ENCODE assay signal across 25 cellular contexts in genomic region chr9:125366676-125367075, GRCh38.
"Had no signal": no experiment of that assay in that cellular context is flagged by ENCODE, and none has a peak within 500 bp of the region (broad histone marks: within the 10 kb centered on the region; RNA-seq: fewer than 3 reads in every experiment).

No MANE protein-coding gene starts in this region.

- H3K9ac ChIP-seq: SK-N-SH had no signal

- H3K27ac ChIP-seq: WERI-Rb-1 had no signal

- ATAC-seq: activated CD4-positive, alpha-beta T cell treated with anti-CD3 and anti-CD28 coated beads for 36 hours; activated T-helper 17 cell treated with anti-CD3 and anti-CD28 coated beads, Interleukin-2, amount 50 U/mL, for 72 hours; Panc1; Right ventricle myocardium inferior had no signal

- DNase-seq: activated CD4-positive, alpha-beta memory T cell treated with anti-CD3 and anti-CD28 coated beads, Interleukin-2, amount 10 ng/mL, durations not matched to agents 7 days and 5 days; activated CD4-positive, alpha-beta T cell treated with anti-CD3 and anti-CD28 coated beads for 36 hours; activated CD4-positive, alpha-beta T cell treated with anti-CD3 and anti-CD28 coated beads, Interleukin-2, amount 50 U/mL, for 1 hour; activated gamma-delta T cell; activated naive CD4-positive, alpha-beta T cell treated with anti-CD3 and anti-CD28 coated beads for 36 hours; activated T-cell treated with anti-CD3 and anti-CD28 coated beads for 4 hours; activated T-cell treated with anti-CD3 and anti-CD28 coated beads, Interleukin-2, amount 50 U/mL, for 48 hours; amygdala; Kasumi-1; NCI-H1105 treated with DMSO at 0.1 percent for 48 hours; NCI-H1436 treated with DMSO at 0.1 percent for 48 hours; NCI-H187; NCI-H2081 treated with DMSO at 0.1 percent for 48 hours; NCI-H226; NCI-H526; NCI-H774; NK-92 treated with Interleukin-12 subunit alpha and Interleukin-12 subunit beta, amount 100 ng/mL, for 24 hours; OCI-M1; RPMI8226; SK-N-SH; T-helper 1 cell; WERI-Rb-1 had no signal

- H3K9me3 ChIP-seq: SK-N-SH had no signal
